ENCODE assay signal across 15 cellular contexts in the genomic region with DNA sequence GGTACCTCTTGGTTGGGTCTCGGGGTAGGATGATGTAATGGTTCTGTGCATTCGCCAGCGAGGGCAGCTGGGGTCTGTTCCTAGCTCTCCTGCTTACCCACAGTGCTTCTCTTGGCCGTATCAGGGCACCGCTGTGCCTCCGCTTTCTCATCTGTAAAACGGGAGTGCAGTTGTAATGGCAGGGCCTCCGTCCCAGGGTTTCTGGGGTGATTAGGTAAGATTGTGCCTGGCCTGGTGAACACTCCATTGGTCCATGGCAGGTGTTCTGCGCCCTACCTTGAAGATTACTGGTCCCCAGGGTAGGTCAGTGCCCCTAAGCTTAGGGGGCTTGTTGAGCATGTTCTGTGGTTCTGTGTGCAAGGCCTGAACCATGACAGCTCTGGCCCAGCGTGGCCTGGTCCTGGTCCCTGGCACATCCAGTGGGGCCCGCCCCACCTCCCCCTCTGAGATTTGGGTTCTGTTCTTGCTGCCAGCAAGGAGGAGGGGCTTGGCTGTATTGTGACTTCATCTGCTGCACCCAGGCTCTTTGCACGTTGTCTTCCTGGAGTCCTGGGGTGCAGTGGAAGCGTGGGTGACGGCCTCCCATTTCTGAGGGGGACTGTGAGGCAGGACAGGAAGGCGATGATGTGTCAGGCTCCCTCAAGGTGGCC. TPM values are rescaled to one million over a fixed set of nuclear protein-coding genes. Genes with fewer than 3 reads are reported as not detected.
DNase-seq lines count a peak whose midpoint lies in the region; ATAC-seq, FAIRE-seq and TF ChIP-seq lines count a peak whose summit lies in the region.
"Had no signal": no experiment of that assay in that cellular context is flagged by ENCODE, and none has a peak within 500 bp of the region (broad histone marks: within the 10 kb centered on the region; RNA-seq: fewer than 3 reads in every experiment).

No MANE protein-coding gene starts in this region.

- POLR2A ChIA-PET in H1 (lab: Charles Lee; ENCODE audit: partially characterized antibody): interaction anchor here (1.7 to 3.5 kb wide), 2 partner anchors 33 to 36 kb away, joined by 4 to 13 read pairs; a partner anchor contains a TSS

- H3K9me2 ChIP-seq in Karpas-422 (replicated peaks; ENCODE audit: insufficient read depth, low read length): no peaks in the 10 kb centered on the region

- H2BK20ac ChIP-seq in H1 (ENCODE audit: low read length): peak overlapping the region; percentile 34; the same call in 1 of the 2 replicates

- H3K23me2 ChIP-seq in H1 (ENCODE audit: low read depth, low read length): no peaks in the 10 kb centered on the region

- FAIRE-seq in H1 (lab: Jason Lieb, UNC): no peak
- FAIRE-seq: endothelial cell of umbilical vein had no signal

- peak overlapping the region; percentile 75; the same call in 1 of the 2 replicates for H2BK5ac ChIP-seq in H1 (ENCODE audit: low read depth, low read length)

- no peak overlapping the region for H3K23ac ChIP-seq in H1 (ENCODE audit: insufficient read length)

- 90% methylated on average over 15 of the region's 15 CpGs; no CpG with 5 or more reads in 1 of the 2 experiments for WGBS in H1 (ENCODE audit: extremely low coverage in 1 of 2, insufficient coverage in 1 of 2, insufficient read length in 1 of 2, insufficient replicate concordance in 2 of 2, low coverage in 1 of 2, low lambda C conversion rate in 2 of 2, missing lambda C conversion rate in 1 of 2), 2 experiments

- H3K27ac ChIP-seq in Karpas-422 (ENCODE audit: low read length) (no peak overlapping the region), H1 (ENCODE audit: low read depth, low read length) (no peak overlapping the region)
- H3K27ac ChIP-seq: ascending aorta had no signal

- H3K9ac ChIP-seq in Karpas-422 (ENCODE audit: low read length): no peak overlapping the region
- H3K9ac ChIP-seq in H1 (replicated peaks in 1 of 4; ENCODE audit: extremely low read depth in 1 of 4, low read depth in 3 of 4, low read length in 3 of 4): no peak overlapping the region

- no peak for TF ChIP-seq RAD21 in H1 (IDR thresholded peaks at IDR 0.05 in 1 of 2, conservative IDR thresholded peaks at IDR 0.05 in 1 of 2; ENCODE audit: low read depth in 2 of 2, low read length in 2 of 2)

- no peaks in the 10 kb centered on the region for H3K9me3 ChIP-seq in Karpas-422 (ENCODE audit: low read length)
- no peaks in the 10 kb centered on the region for H3K9me3 ChIP-seq in H1 (ENCODE audit: insufficient read depth in 2 of 2, low read depth in 1 of 2, low read length in 1 of 2)
- H3K9me3 ChIP-seq: ascending aorta, heart right ventricle had no signal

- H3K79me2 ChIP-seq in Karpas-422 (ENCODE audit: low read length): no peaks in the 10 kb centered on the region
- H3K79me2 ChIP-seq in H1 (ENCODE audit: control insufficient read depth in 1 of 2, insufficient read depth in 2 of 2, low read length in 2 of 2): no peaks in the 10 kb centered on the region

- no peak for ATAC-seq in HG03039 (IDR thresholded peaks at IDR 0.05; ENCODE audit: unreplicated experiment)
- ATAC-seq: heart right ventricle had no signal

- H2AFZ ChIP-seq in Karpas-422 (ENCODE audit: low read length) (peak overlapping the region; percentile 28; the same call in 1 of the 2 replicates), H1 (ENCODE audit: low read length) (no peak overlapping the region)

- H3K27me3 ChIP-seq in Karpas-422 (ENCODE audit: low read length) (no peaks in the 10 kb centered on the region), H1 (replicated peaks in 1 of 4; ENCODE audit: control insufficient read depth in 3 of 4, extremely low read depth in 1 of 4, insufficient read depth in 3 of 4, low read length in 3 of 4) (peaks cover 4 to 16% (median 11%) of the 10 kb centered on the region in 4 experiments; a peak in 6 of 7 replicates)
- H3K27me3 ChIP-seq: ascending aorta had no signal

- H2AK5ac ChIP-seq in H1 (ENCODE audit: low read depth, low read length): peak overlapping the region; percentile 83; the same call in 1 of the 2 replicates

- H3K79me1 ChIP-seq in H1 (ENCODE audit: low read depth, low read length): no peaks in the 10 kb centered on the region

- peak overlapping the region; percentile 32 for H3K4ac ChIP-seq in H1 (replicated peaks; ENCODE audit: insufficient read length, low read depth, low read length)

- H4K20me1 ChIP-seq in Karpas-422 (ENCODE audit: insufficient read depth, low read depth, low read length): no peaks in the 10 kb centered on the region
- H4K20me1 ChIP-seq in H1 (replicated peaks in 1 of 2; ENCODE audit: control insufficient read depth in 1 of 2, insufficient read depth in 2 of 2, low read length in 2 of 2): peaks cover 0 to 1% of the 10 kb centered on the region in 2 experiments

- no peak overlapping the region for H3K56ac ChIP-seq in H1 (replicated peaks; ENCODE audit: insufficient read length, low read depth, low read length)

- H2BK12ac ChIP-seq in H1 (ENCODE audit: low read depth, low read length): peak overlapping the region; percentile 81; the same call in 1 of the 2 replicates

- H3K4me3 ChIP-seq in Karpas-422 (ENCODE audit: low read length) (no peak overlapping the region), H1 (ENCODE audit: extremely low read depth in 1 of 4, insufficient read depth in 2 of 4, low read depth in 3 of 4, low read length in 4 of 4) (no peak overlapping the region)
- H3K4me3 ChIP-seq: ascending aorta, heart right ventricle, lung had no signal

- H3K36me3 ChIP-seq in Karpas-422 (ENCODE audit: insufficient read depth, low read length) (no peaks in the 10 kb centered on the region), H1 (ENCODE audit: control insufficient read depth in 2 of 4, insufficient read depth in 4 of 4, low read length in 3 of 4) (no peaks in the 10 kb centered on the region)
- H3K36me3 ChIP-seq: ascending aorta, heart right ventricle had no signal

- no peak for TF ChIP-seq POLR2A in H1 (IDR thresholded peaks at IDR 0.05; ENCODE audit: control extremely low read depth in 1 of 2, low read depth in 2 of 2, low read length in 2 of 2)

- DNase-seq in Karpas-422: no peak
- no peak for DNase-seq in H1 (ENCODE audit: low read depth in 1 of 2, low spot score in 2 of 2)
- DNase-seq in pons (ENCODE audit: low spot score): peak; percentile 61
- no peak for DNase-seq in inferior parietal cortex (ENCODE audit: extremely low spot score)
- no peak for DNase-seq in AG08396 (ENCODE audit: low spot score)
- DNase-seq: activated T-cell treated with anti-CD3 and anti-CD28 coated beads, Interleukin-2, amount 50 U/mL, for 1 hour; CD4-positive, alpha-beta T cell; GF-D8; heart right ventricle; retina; stimulated activated CD4-positive, alpha-beta T cell treated with anti-CD3 and anti-CD28 coated beads, Interleukin-4, amount 100 ng/mL, for 4 hours had no signal

- H4K8ac ChIP-seq in H1 (ENCODE audit: extremely low read depth, insufficient read depth, low read length): no peak overlapping the region

- H4K91ac ChIP-seq in H1 (replicated peaks; ENCODE audit: insufficient read length, low read length): peak overlapping the region; percentile 66

- H3K4me1 ChIP-seq in Karpas-422 (ENCODE audit: low read length) (peaks cover 13% of the 10 kb centered on the region), H1 (replicated peaks in 1 of 4; ENCODE audit: control insufficient read depth in 3 of 4, insufficient read depth in 4 of 4, low read length in 3 of 4) (peaks cover 0 to 22% (median 11%) of the 10 kb centered on the region in 4 experiments; a peak in 6 of 7 replicates)

- no peak overlapping the region for H4K5ac ChIP-seq in H1 (ENCODE audit: insufficient read length, low read depth, low read length)

- no peak overlapping the region for H3K4me2 ChIP-seq in Karpas-422 (ENCODE audit: low read depth, low read length, poor library complexity, severe bottlenecking)
- no peak overlapping the region; a peak in 1 of 4 replicates for H3K4me2 ChIP-seq in H1 (ENCODE audit: insufficient read depth in 1 of 2, low read depth in 2 of 2, low read length in 2 of 2)

- peak overlapping the region; percentile 95; the same call in 1 of the 2 replicates for H2BK15ac ChIP-seq in H1 (ENCODE audit: low read length)

- H3K18ac ChIP-seq in H1 (ENCODE audit: extremely low read depth, low read length): peak overlapping the region; percentile 75; the same call in 1 of the 2 replicates

- H3K14ac ChIP-seq in H1 (ENCODE audit: insufficient read length): no peak overlapping the region

- TF ChIP-seq CTCF in H1 (IDR thresholded peaks at IDR 0.05; ENCODE audit: control extremely low read depth in 1 of 3, insufficient read depth in 1 of 3, low read depth in 1 of 3, low read length in 3 of 3): no peak

- CTCF ChIA-PET in H1 (lab: Charles Lee; ENCODE audit: partially characterized antibody): interaction anchor here (1.0 to 6.0 kb wide), 9 partner anchors 9 to 190 kb away, joined by 3 to 48 read pairs (median 4); no protein-coding TSS in a partner anchor

- H2BK120ac ChIP-seq in H1 (replicated peaks; ENCODE audit: low read depth, low read length): no peak overlapping the region

- no peak for TF ChIP-seq EP300 in H1 (IDR thresholded peaks at IDR 0.05; ENCODE audit: borderline replicate concordance in 1 of 2, low read depth in 2 of 2, low read length in 2 of 2)

RNA-seq across cellular contexts. Expression of a gene that starts 4.9 kb away (rescaled TPM):
- total RNA-seq in Karpas-422 (2014; rRNA removed; shearing (Covaris generic); ENCODE audit: low replicate concordance): 0.32 TPM in 1 of 2 replicates, not detected in the other
- 6.0 TPM in 2 replicates for total RNA-seq in H1 (2021; fragmentation: NEBNext Ultra II Directional; extraction: Animal tissue kit (Norgen Biotek cat#: 25700))
- polyA plus RNA-seq in H1 (2011; rRNA removed): 6.1 and 7.6 TPM in 2 replicates
- polyA plus RNA-seq in H1 (2011; cell fraction: cytosol; rRNA removed): 4.4 TPM
- polyA plus RNA-seq in H1 (2011; cell fraction: nucleus; rRNA removed): 37.7 TPM
- 3.9 to 7.2 TPM (median 6.2 TPM) in 4 replicates for polyA plus RNA-seq in H1 (2012, experiment 1 of 2)
- 3.1 TPM for polyA plus RNA-seq in H1 (2012, experiment 2 of 2)
- polyA plus RNA-seq in H1 (2013, experiment 1 of 2): 5.1 TPM
- 4.7 TPM for polyA plus RNA-seq in H1 (2013, experiment 2 of 2)
- polyA minus RNA-seq in H1 (2011; rRNA and poly(A)+ RNA removed): 3.0 and 4.7 TPM in 2 replicates
- 3.7 TPM for polyA minus RNA-seq in H1 (2011; cell fraction: cytosol; rRNA and poly(A)+ RNA removed)
- 9.6 TPM for polyA minus RNA-seq in H1 (2011; cell fraction: nucleus; rRNA and poly(A)+ RNA removed)
- total RNA-seq: ascending aorta had no signal

RNA-seq across cellular contexts. Expression of a gene that starts 35.1 kb away (rescaled TPM):
- total RNA-seq in Karpas-422 (2014; rRNA removed; shearing (Covaris generic); ENCODE audit: low replicate concordance): 81.3 and 303 TPM in 2 replicates
- total RNA-seq in H1 (2021; fragmentation: NEBNext Ultra II Directional; extraction: Animal tissue kit (Norgen Biotek cat#: 25700)): 186 and 191 TPM in 2 replicates
- 622 and 759 TPM in 2 replicates for polyA plus RNA-seq in H1 (2011; rRNA removed)
- 508 TPM for polyA plus RNA-seq in H1 (2011; cell fraction: cytosol; rRNA removed)
- polyA plus RNA-seq in H1 (2011; cell fraction: nucleus; rRNA removed): 357 TPM
- polyA plus RNA-seq in H1 (2012, experiment 1 of 2): 367 to 567 TPM (median 473 TPM) in 4 replicates
- polyA plus RNA-seq in H1 (2012, experiment 2 of 2): 392 TPM
- 338 TPM for polyA plus RNA-seq in H1 (2013, experiment 1 of 2)
- 352 TPM for polyA plus RNA-seq in H1 (2013, experiment 2 of 2)
- polyA minus RNA-seq in H1 (2011; rRNA and poly(A)+ RNA removed): 163 and 184 TPM in 2 replicates
- 130 TPM for polyA minus RNA-seq in H1 (2011; cell fraction: cytosol; rRNA and poly(A)+ RNA removed)
- polyA minus RNA-seq in H1 (2011; cell fraction: nucleus; rRNA and poly(A)+ RNA removed): 123 TPM

RNA-seq across cellular contexts. Expression of a gene that starts 35.4 kb away (rescaled TPM):
- total RNA-seq in Karpas-422 (2014; rRNA removed; shearing (Covaris generic); ENCODE audit: low replicate concordance): 18.0 and 32.4 TPM in 2 replicates
- 84.5 and 86.1 TPM in 2 replicates for total RNA-seq in H1 (2021; fragmentation: NEBNext Ultra II Directional; extraction: Animal tissue kit (Norgen Biotek cat#: 25700))
- 52.6 and 52.9 TPM in 2 replicates for polyA plus RNA-seq in H1 (2011; rRNA removed)
- polyA plus RNA-seq in H1 (2011; cell fraction: cytosol; rRNA removed): 75.9 TPM
- 39.1 TPM for polyA plus RNA-seq in H1 (2011; cell fraction: nucleus; rRNA removed)
- 91.9 to 107 TPM (median 97.9 TPM) in 4 replicates for polyA plus RNA-seq in H1 (2012, experiment 1 of 2)
- polyA plus RNA-seq in H1 (2012, experiment 2 of 2): 35.6 TPM
- 52.4 TPM for polyA plus RNA-seq in H1 (2013, experiment 1 of 2)
- polyA plus RNA-seq in H1 (2013, experiment 2 of 2): 55.2 TPM
- polyA minus RNA-seq in H1 (2011; rRNA and poly(A)+ RNA removed): 74.7 and 76.2 TPM in 2 replicates
- polyA minus RNA-seq in H1 (2011; cell fraction: cytosol; rRNA and poly(A)+ RNA removed): 43.7 TPM
- 41.1 TPM for polyA minus RNA-seq in H1 (2011; cell fraction: nucleus; rRNA and poly(A)+ RNA removed)

RNA-seq across cellular contexts. Expression of a gene that starts 59.5 kb away (rescaled TPM):
- total RNA-seq in Karpas-422 (2014; rRNA removed; shearing (Covaris generic); ENCODE audit: low replicate concordance): 80.3 and 99.6 TPM in 2 replicates
- total RNA-seq in H1 (2021; fragmentation: NEBNext Ultra II Directional; extraction: Animal tissue kit (Norgen Biotek cat#: 25700)): 115 and 116 TPM in 2 replicates
- 141 and 160 TPM in 2 replicates for polyA plus RNA-seq in H1 (2011; rRNA removed)
- polyA plus RNA-seq in H1 (2011; cell fraction: cytosol; rRNA removed): 127 TPM
- polyA plus RNA-seq in H1 (2011; cell fraction: nucleus; rRNA removed): 141 TPM
- 83.3 to 97.8 TPM (median 90.8 TPM) in 4 replicates for polyA plus RNA-seq in H1 (2012, experiment 1 of 2)
- polyA plus RNA-seq in H1 (2012, experiment 2 of 2): 40.1 TPM
- 153 TPM for polyA plus RNA-seq in H1 (2013, experiment 1 of 2)
- polyA plus RNA-seq in H1 (2013, experiment 2 of 2): 174 TPM
- 251 and 278 TPM in 2 replicates for polyA minus RNA-seq in H1 (2011; rRNA and poly(A)+ RNA removed)
- 150 TPM for polyA minus RNA-seq in H1 (2011; cell fraction: cytosol; rRNA and poly(A)+ RNA removed)
- polyA minus RNA-seq in H1 (2011; cell fraction: nucleus; rRNA and poly(A)+ RNA removed): 146 TPM
